2 cellular contexts compared by ENCODE assay signal in the genomic region with DNA sequence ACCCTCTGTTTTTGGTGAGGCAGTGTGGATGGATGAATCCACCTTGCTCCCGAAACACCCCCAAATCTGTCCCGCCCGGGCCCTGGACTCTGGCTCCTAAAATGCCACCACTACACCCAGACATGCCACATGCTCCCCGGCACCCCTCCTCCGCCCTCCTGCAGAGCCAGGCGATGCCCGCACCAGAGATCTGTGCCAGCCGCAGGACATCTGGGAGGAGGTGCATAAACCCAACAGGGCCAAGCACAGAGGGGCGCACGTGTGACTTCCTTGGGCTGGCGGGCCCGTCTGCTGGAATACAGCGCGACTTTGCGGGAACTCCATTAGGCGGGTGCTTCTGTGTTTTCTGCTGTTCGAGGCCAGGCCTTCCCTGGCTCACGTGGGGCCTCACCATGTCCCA.
TF ChIP-seq lines count a peak whose summit lies in the region.

No MANE protein-coding gene starts in this region.

TF ChIP-seq in GM23338, 12 proteins besides CTCF, POLR2A, EP300 and RAD21:
- TF ChIP-seq, protein P1, sequence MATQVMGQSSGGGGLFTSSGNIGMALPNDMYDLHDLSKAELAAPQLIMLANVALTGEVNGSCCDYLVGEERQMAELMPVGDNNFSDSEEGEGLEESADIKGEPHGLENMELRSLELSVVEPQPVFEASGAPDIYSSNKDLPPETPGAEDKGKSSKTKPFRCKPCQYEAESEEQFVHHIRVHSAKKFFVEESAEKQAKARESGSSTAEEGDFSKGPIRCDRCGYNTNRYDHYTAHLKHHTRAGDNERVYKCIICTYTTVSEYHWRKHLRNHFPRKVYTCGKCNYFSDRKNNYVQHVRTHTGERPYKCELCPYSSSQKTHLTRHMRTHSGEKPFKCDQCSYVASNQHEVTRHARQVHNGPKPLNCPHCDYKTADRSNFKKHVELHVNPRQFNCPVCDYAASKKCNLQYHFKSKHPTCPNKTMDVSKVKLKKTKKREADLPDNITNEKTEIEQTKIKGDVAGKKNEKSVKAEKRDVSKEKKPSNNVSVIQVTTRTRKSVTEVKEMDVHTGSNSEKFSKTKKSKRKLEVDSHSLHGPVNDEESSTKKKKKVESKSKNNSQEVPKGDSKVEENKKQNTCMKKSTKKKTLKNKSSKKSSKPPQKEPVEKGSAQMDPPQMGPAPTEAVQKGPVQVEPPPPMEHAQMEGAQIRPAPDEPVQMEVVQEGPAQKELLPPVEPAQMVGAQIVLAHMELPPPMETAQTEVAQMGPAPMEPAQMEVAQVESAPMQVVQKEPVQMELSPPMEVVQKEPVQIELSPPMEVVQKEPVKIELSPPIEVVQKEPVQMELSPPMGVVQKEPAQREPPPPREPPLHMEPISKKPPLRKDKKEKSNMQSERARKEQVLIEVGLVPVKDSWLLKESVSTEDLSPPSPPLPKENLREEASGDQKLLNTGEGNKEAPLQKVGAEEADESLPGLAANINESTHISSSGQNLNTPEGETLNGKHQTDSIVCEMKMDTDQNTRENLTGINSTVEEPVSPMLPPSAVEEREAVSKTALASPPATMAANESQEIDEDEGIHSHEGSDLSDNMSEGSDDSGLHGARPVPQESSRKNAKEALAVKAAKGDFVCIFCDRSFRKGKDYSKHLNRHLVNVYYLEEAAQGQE (IDR thresholded peaks at IDR 0.05; ENCODE audit: unreplicated experiment) = no peak
- no peak for TF ChIP-seq JUNB (IDR thresholded peaks at IDR 0.05; ENCODE audit: unreplicated experiment)
- TF ChIP-seq ZNF331 (CRISPR knock-in tag; IDR thresholded peaks at IDR 0.05; ENCODE audit: low read depth) = no peak
- TF ChIP-seq, protein P2, sequence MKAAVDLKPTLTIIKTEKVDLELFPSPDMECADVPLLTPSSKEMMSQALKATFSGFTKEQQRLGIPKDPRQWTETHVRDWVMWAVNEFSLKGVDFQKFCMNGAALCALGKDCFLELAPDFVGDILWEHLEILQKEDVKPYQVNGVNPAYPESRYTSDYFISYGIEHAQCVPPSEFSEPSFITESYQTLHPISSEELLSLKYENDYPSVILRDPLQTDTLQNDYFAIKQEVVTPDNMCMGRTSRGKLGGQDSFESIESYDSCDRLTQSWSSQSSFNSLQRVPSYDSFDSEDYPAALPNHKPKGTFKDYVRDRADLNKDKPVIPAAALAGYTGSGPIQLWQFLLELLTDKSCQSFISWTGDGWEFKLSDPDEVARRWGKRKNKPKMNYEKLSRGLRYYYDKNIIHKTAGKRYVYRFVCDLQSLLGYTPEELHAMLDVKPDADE (IDR thresholded peaks at IDR 0.05) = no peak
- TF ChIP-seq NANOG (IDR thresholded peaks at IDR 0.05; ENCODE audit: borderline replicate concordance) = no peak

TF ChIP-seq in H1, 55 proteins besides CTCF, POLR2A, EP300 and RAD21:
- no peak for TF ChIP-seq BRCA1 (IDR thresholded peaks at IDR 0.05; ENCODE audit: low read depth, low read length)
- no peak for TF ChIP-seq TCF12 (IDR thresholded peaks at IDR 0.05; ENCODE audit: low read depth, low read length)
- no peak for TF ChIP-seq SUZ12 (IDR thresholded peaks at IDR 0.05; ENCODE audit: low read length)
- TF ChIP-seq EZH2 (IDR thresholded peaks at IDR 0.05; ENCODE audit: low read depth, low read length, severe bottlenecking) = no peak
TF ChIP-seq in H1: peak in this region for 0.
